Comparison of ENCODE assay signal across 26 cellular contexts in the genomic region with DNA sequence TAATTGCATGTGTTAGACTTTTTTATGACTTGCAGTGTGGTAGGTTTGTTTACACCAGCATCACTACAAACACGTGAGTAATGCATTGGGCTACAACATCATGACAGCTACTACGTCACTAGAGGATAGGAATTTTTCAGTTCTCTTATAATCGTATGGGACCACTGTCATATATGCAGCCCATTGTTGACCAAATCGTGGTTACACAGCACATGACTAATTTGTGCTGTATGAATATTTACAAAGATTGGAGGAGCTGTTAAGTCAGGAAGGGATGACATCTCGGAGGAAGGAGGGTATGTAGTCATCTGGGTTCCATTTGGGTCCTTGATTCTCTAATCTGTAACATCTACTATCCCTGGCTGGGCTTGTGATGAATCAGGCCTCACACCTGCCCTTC.
"Had no signal": no experiment of that assay in that cellular context is flagged by ENCODE, and none has a peak within 500 bp of the region (broad histone marks: within the 10 kb centered on the region; RNA-seq: fewer than 3 reads in every experiment).

No MANE protein-coding gene starts in this region.

- H3K27me3 ChIP-seq: Peyer's patch, SJCRH30 had no signal

- H3K27ac Mint-ChIP-seq: activated CD4-positive, alpha-beta T cell treated with anti-CD3 and anti-CD28 coated beads for 36 hours; activated CD8-positive, alpha-beta T cell treated with anti-CD3 and anti-CD28 coated beads for 36 hours; activated naive CD4-positive, alpha-beta T cell treated with anti-CD3 and anti-CD28 coated beads, Interleukin-2, amount 50 U/mL, for 24 hours; T-cell had no signal

- H3K27ac ChIP-seq: KMS-11, Peyer's patch, SJCRH30, WERI-Rb-1 had no signal

- H3K36me3 Mint-ChIP-seq: activated naive CD4-positive, alpha-beta T cell treated with anti-CD3 and anti-CD28 coated beads, Interleukin-2, amount 50 U/mL, for 24 hours; T-cell had no signal

- H3K36me3 ChIP-seq: MG63, Peyer's patch, SJCRH30, WERI-Rb-1 had no signal

- H3K9me3 ChIP-seq: MG63, Peyer's patch, SJCRH30 had no signal

- H3K9ac ChIP-seq: KMS-11 had no signal

- H3K4me3 Mint-ChIP-seq: activated CD4-positive, alpha-beta T cell treated with anti-CD3 and anti-CD28 coated beads for 36 hours; activated CD8-positive, alpha-beta T cell treated with anti-CD3 and anti-CD28 coated beads for 36 hours; activated naive CD4-positive, alpha-beta T cell treated with anti-CD3 and anti-CD28 coated beads, Interleukin-2, amount 50 U/mL, for 24 hours; T-cell had no signal

- DNase-seq: activated CD4-positive, alpha-beta T cell treated with anti-CD3 and anti-CD28 coated beads for 36 hours; activated CD8-positive, alpha-beta memory T cell treated with anti-CD3 and anti-CD28 coated beads, Interleukin-2, amount 50 U/mL, for 48 hours; activated CD8-positive, alpha-beta T cell treated with anti-CD3 and anti-CD28 coated beads for 36 hours; activated effector memory CD4-positive, alpha-beta T cell treated with Interleukin-2 at 50 U/mL for 16 hours; activated naive CD4-positive, alpha-beta T cell; activated T-cell treated with anti-CD3 and anti-CD28 coated beads, Interleukin-2, amount 50 U/mL, for 1 hour; amygdala; cerebellar nuclear complex; MG63; NCI-H1105; NCI-H1436; NCI-H1694 treated with DMSO at 0.1 percent for 48 hours; NCI-H2029 treated with DMSO at 0.1 percent for 48 hours; NCI-H345; NCI-H510A; NCI-H526 treated with DMSO at 0.1 percent for 48 hours; NCI-H82; Peyer's patch; Right ventricle myocardium superior; SJCRH30; T-cell; T-helper 2 cell; T1000; WERI-Rb-1 had no signal

- H3K4me2 ChIP-seq: KMS-11 had no signal

- H3K4me1 Mint-ChIP-seq: activated CD4-positive, alpha-beta T cell treated with anti-CD3 and anti-CD28 coated beads for 36 hours; activated naive CD4-positive, alpha-beta T cell treated with anti-CD3 and anti-CD28 coated beads, Interleukin-2, amount 50 U/mL, for 24 hours; T-cell had no signal

- H3K9me3 Mint-ChIP-seq: activated CD8-positive, alpha-beta T cell treated with anti-CD3 and anti-CD28 coated beads for 36 hours; activated naive CD4-positive, alpha-beta T cell treated with anti-CD3 and anti-CD28 coated beads, Interleukin-2, amount 50 U/mL, for 24 hours; T-cell had no signal

- H3K4me3 ChIP-seq: MG63, Peyer's patch, SJCRH30 had no signal

- H3K4me1 ChIP-seq: Peyer's patch, SJCRH30 had no signal

- ATAC-seq: activated CD4-positive, alpha-beta T cell treated with anti-CD3 and anti-CD28 coated beads for 36 hours; activated CD8-positive, alpha-beta T cell treated with anti-CD3 and anti-CD28 coated beads for 36 hours; T-cell had no signal
